In the genomic region with DNA sequence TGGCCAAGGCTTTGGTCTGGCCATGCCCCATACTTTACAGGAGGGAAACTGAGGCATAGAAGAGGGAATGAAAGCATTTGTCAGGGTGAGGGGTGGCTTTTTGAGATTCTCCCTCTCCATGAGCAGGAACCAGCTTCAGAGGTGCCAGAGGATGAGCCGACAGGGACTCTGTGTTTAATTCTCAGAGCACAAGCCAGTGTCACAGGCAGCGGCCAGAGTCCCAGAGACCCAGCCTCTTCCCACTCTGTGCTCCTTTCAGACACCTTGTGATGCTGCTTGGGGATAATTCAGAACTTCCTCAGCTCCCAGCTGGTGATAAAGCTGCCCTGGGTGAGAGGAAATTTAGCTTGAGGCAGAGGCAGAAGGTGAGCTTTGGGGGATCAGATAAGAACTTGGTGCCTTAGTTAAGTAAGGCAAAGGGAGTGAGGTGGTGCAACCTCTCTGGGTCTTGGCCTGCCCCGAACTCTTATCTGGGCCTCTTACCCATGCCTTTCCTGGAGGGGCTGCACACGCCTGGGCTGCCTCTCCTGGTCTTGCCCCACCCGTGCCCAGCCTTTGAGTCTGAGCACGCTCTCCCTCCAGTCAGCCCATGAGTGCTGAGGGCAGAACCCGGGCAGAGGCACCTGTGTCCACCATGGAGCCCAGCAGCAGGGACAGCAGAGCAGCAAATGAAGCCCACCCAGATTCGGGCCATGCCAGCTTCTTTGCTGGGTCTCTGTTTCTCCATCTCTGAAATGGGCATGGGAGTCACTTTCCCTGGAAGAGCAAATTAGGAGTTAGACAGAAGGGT, we compare ENCODE assay signal across 18 cellular contexts.
A peak's percentile ranks its signal among the peaks of the same experiment; 100 is the strongest.
DNase-seq lines count a peak whose midpoint lies in the region; ATAC-seq and TF ChIP-seq lines count a peak whose summit lies in the region.
"Had no signal": no experiment of that assay in that cellular context is flagged by ENCODE, and none has a peak within 500 bp of the region (broad histone marks: within the 10 kb centered on the region; RNA-seq: fewer than 3 reads in every experiment).

No MANE protein-coding gene starts in this region.

- DNase-seq in cardiac septum (ENCODE audit: low spot score) (peak; percentile 36), left cardiac atrium (no peak), mesenteric fat pad (ENCODE audit: low spot score) (peak; percentile 37), spleen (peak; percentile 34), psoas muscle (no peak), NCI-H2196 treated with DMSO at 0.1 percent for 48 hours (lab: John Stamatoyannopoulos, UW; ENCODE audit: unreplicated experiment) (no peak), A172 (ENCODE audit: low spot score) (no peak)
- DNase-seq: AML-193; Caco-2; CD8-positive, alpha-beta memory T cell; DMS53; GF-D8; GOT3; HCEC 1CT; HFFc6 had no signal

- no peak for ATAC-seq in left cardiac atrium
- no peak for ATAC-seq in psoas muscle
- ATAC-seq in gastroesophageal sphincter = no peak

- H3K36me3 ChIP-seq in spleen (no peaks in the 10 kb centered on the region), psoas muscle (ENCODE audit: insufficient read depth in 1 of 2, low read depth in 1 of 2) (no peaks in the 10 kb centered on the region), gastroesophageal sphincter (no peaks in the 10 kb centered on the region)
- H3K36me3 ChIP-seq: BLaER1 had no signal

- intact Hi-C loops in cardiac septum (cut with DNase I) = no loop called here
- intact Hi-C loops in left cardiac atrium (cut with DNase I) = no loop called here
- intact Hi-C loops in spleen (cut with DNase I; ENCODE audit: low total_unique reads) = no loop called here
- intact Hi-C loops in psoas muscle (cut with DNase I) = no loop called here

- WGBS in spleen, 5 donors = 65 to 81% (median 72%) methylated on average over 7 to 8 of the region's 8 CpGs
- WGBS in psoas muscle, 3 donors = 70 to 78% (median 73%) methylated on average over 8 of the region's 8 CpGs
- 33% methylated on average over 2 of the region's 8 CpGs; no CpG with 5 or more reads in 1 of the 2 donors for WGBS in gastroesophageal sphincter (ENCODE audit: low coverage in 1 of 2), 2 donors

- TF ChIP-seq EP300 in gastroesophageal sphincter (IDR thresholded peaks at IDR 0.05) = no peak

- H3K27me3 ChIP-seq in spleen (replicated peaks in 1 of 7) = peaks cover 0 to 57% (median 3%) of the 10 kb centered on the region in 7 donors
- H3K27me3 ChIP-seq in psoas muscle (ENCODE audit: insufficient read depth in 3 of 3, low read length in 2 of 3) = peaks cover 0 to 19% (median 4%) of the 10 kb centered on the region in 3 donors
- peaks cover 81% of the 10 kb centered on the region for H3K27me3 ChIP-seq in gastroesophageal sphincter

- TF ChIP-seq CTCF in spleen (IDR thresholded peaks at IDR 0.05 in 8 of 11, conservative IDR thresholded peaks at IDR 0.05 in 3 of 11) = no peak
- no peak for TF ChIP-seq CTCF in psoas muscle (IDR thresholded peaks at IDR 0.05)
- no peak for TF ChIP-seq CTCF in gastroesophageal sphincter (IDR thresholded peaks at IDR 0.05)

- H3K4me3 ChIP-seq in spleen = no peak overlapping the region
- H3K4me3 ChIP-seq in psoas muscle = no peak overlapping the region
- H3K4me3 ChIP-seq in gastroesophageal sphincter = no peak overlapping the region
- H3K4me3 ChIP-seq: BLaER1 had no signal

- TF ChIP-seq POLR2A in spleen (IDR thresholded peaks at IDR 0.05) (no peak), gastroesophageal sphincter (IDR thresholded peaks at IDR 0.05) (no peak)

- no peak overlapping the region for H3K27ac ChIP-seq in spleen
- H3K27ac ChIP-seq in psoas muscle = no peak overlapping the region
- no peak overlapping the region for H3K27ac ChIP-seq in gastroesophageal sphincter
- H3K27ac ChIP-seq: 22Rv1, BLaER1 had no signal

- H3K9me3 ChIP-seq in spleen (peaks cover 0 to 7% (median 0%) of the 10 kb centered on the region in 8 donors), psoas muscle (no peaks in the 10 kb centered on the region), gastroesophageal sphincter (no peaks in the 10 kb centered on the region)
- H3K9me3 ChIP-seq: Caco-2 had no signal

- H3K4me1 ChIP-seq in spleen (no peaks in the 10 kb centered on the region), psoas muscle (no peaks in the 10 kb centered on the region), gastroesophageal sphincter (no peaks in the 10 kb centered on the region)
- H3K4me1 ChIP-seq: Caco-2 had no signal

Comparison
In these comparisons a context has a peak if more than half of its experiments do, and no peak if none do; other contexts are left out.
1. DNase-seq: peak in cardiac septum (single experiment), mesenteric fat pad (single experiment) and spleen (single experiment); none in left cardiac atrium (single experiment), psoas muscle (0 of 2), NCI-H2196 treated with DMSO at 0.1 percent for 48 hours (single experiment) and A172 (single experiment).